In the genomic region with DNA sequence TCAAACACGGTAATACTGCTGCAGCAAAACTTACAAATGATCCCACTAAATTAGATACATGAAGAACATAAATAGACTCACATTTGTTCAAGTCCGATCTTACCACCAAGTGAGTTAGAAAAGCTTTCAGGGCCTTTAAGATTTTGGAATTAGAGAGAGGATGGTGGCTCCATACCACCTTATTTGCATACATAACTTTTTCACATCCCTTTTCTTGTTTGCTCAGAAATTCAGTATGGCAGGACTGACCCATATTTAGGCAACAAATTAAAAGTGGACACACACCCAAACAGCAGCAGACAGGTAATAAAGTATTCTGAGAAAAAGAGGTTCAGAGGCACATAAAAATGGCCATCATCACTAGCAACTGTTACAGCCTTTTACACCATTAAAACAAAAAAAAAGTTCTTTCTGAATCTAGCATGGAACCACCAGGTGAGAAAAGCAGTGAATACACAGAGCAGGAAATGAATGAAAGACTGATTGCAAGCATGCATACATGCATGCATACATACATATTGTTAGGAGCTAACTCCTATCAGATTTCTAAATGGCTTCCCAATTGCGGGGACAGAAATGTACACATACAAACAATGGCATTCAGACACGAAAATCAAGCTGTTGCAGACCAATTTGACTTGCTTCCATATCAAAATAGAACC, we compare ENCODE assay signal across 20 cellular contexts.
DNase-seq lines count a peak whose midpoint lies in the region; ATAC-seq and TF ChIP-seq lines count a peak whose summit lies in the region.
"Had no signal": no experiment of that assay in that cellular context is flagged by ENCODE, and none has a peak within 500 bp of the region (broad histone marks: within the 10 kb centered on the region; RNA-seq: fewer than 3 reads in every experiment).

No MANE protein-coding gene starts in this region.

- no peak overlapping the region for H3K27ac ChIP-seq in coronary artery
- H3K27ac ChIP-seq: prostate gland had no signal

- no peak for TF ChIP-seq CTCF in coronary artery (IDR thresholded peaks at IDR 0.05)

- peak; percentile 10 for DNase-seq in MV-4-11 (lab: John Stamatoyannopoulos, UW)
- no peak for DNase-seq in SKM-1 treated with dmso at 0.1 percent for 144 hours (lab: John Stamatoyannopoulos, UW; ENCODE audit: unreplicated experiment)
- DNase-seq in coronary artery (ENCODE audit: low spot score), result no peak
- DNase-seq in NCI-H345 treated with DMSO at 0.1 percent for 48 hours (lab: John Stamatoyannopoulos, UW; ENCODE audit: unreplicated experiment), result no peak
- DNase-seq in COLO829 (ENCODE audit: low spot score), result no peak
- DNase-seq: activated CD8-positive, alpha-beta T cell treated with anti-CD3 and anti-CD28 coated beads, Interleukin-2, amount 10 ng/mL, durations not matched to agents 7 days and 5 days; activated naive CD4-positive, alpha-beta T cell treated with Interleukin-2 at 50 U/mL for 16 hours; activated T-cell treated with anti-CD3 and anti-CD28 coated beads, Interleukin-2, amount 50 U/mL, for 1 hour; H9; hippocampal formation; Karpas-422; NCI-H1092 treated with DMSO at 0.1 percent for 48 hours; NCI-H2081; NCI-H510A treated with DMSO at 0.1 percent for 48 hours; stimulated activated CD4-positive, alpha-beta T cell treated with anti-CD3 and anti-CD28 coated beads, Interleukin-1b, Interleukin-23, amount 100 ng/mL, for 48 hours; stimulated activated naive B cell treated with anti-CD40 and anti-IgM and Interleukin-4, amounts not matched to agents 10 μg/mL and 1 μg/mL and 100 μg/mL, for 72 hours had no signal

- H3K4me3 ChIP-seq in coronary artery, result no peak overlapping the region
- H3K4me3 ChIP-seq: prostate gland had no signal

- ATAC-seq in GM18508 (IDR thresholded peaks at IDR 0.05; ENCODE audit: insufficient read depth, unreplicated experiment) (peak; percentile 68), GM19397 (IDR thresholded peaks at IDR 0.05; ENCODE audit: unreplicated experiment) (peak; percentile 73), HG02938 (IDR thresholded peaks at IDR 0.05; ENCODE audit: unreplicated experiment) (peak; percentile 85)
- ATAC-seq: activated CD8-positive, alpha-beta T cell treated with anti-CD3 and anti-CD28 coated beads, Interleukin-2, amount 10 ng/mL, durations not matched to agents 7 days and 5 days had no signal
